In the genomic region with DNA sequence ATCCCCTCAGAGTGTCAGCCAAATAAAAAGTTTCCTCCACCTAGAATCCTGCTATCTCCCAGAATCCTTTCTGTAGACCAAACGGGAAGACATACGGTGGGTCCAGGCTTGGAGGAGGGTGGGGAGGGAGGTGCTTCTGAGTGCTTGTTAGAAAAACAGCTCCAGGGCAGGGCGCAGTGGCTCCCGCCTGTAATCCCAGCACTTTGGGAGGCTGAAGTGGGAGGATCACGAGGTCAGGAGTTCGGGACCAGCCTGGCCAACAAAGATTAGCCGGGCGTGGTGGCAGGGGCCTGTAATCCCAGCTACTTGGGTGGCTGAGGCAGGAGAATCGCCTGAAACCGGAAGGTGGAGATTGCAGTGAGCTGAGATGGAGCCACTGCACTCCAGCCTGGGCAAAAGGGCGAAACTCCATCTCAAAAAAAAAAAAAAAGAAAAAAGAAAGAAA, we compare ENCODE assay signal across 15 cellular contexts. TPM values are rescaled to one million over a fixed set of nuclear protein-coding genes. Genes with fewer than 3 reads are reported as not detected.
DNase-seq lines count a peak whose midpoint lies in the region; ATAC-seq, FAIRE-seq and TF ChIP-seq lines count a peak whose summit lies in the region.
"Not testable (repeated sequence)": the region's sequence is repeated elsewhere in the genome, so short reads cannot be mapped to it uniquely, and the experiment has no call there.
"Had no signal": no experiment of that assay in that cellular context is flagged by ENCODE, and none has a peak within 500 bp of the region (broad histone marks: within the 10 kb centered on the region; RNA-seq: fewer than 3 reads in every experiment).

No MANE protein-coding gene starts in this region.

- not testable (repeated sequence) for H3K27ac Mint-ChIP-seq in CD14-positive monocyte; activated CD4-positive, alpha-beta T cell treated with anti-CD3 and anti-CD28 coated beads, Interleukin-2, amount 10 ng/mL, durations not matched to agents 24 days and 14 days; stimulated activated naive CD8-positive, alpha-beta T cell treated with anti-CD3 and anti-CD28 coated beads, Interleukin-15, Interleukin-2, amounts not matched to agents 100 ng/mL and 50 ng/mL, for 24 hours

- H3K4me1 ChIP-seq in HUES48 (ENCODE audit: control insufficient read depth, insufficient read depth, low read length): peaks cover 13% of the 10 kb centered on the region; the same call in 1 of the 2 replicates
- peaks cover 39% of the 10 kb centered on the region for H3K4me1 ChIP-seq in left ventricle myocardium inferior
- peaks cover 13% of the 10 kb centered on the region for H3K4me1 ChIP-seq in HepG2 (ENCODE audit: insufficient read depth, low read length)
- H3K4me1 ChIP-seq in neuron (ENCODE audit: insufficient read depth, low read length): not testable (repeated sequence)

- H3K4me3 Mint-ChIP-seq in CD14-positive monocyte: peak overlapping the region; percentile 80 to 93
- peak overlapping the region; percentile 74 for H3K4me3 Mint-ChIP-seq in activated CD4-positive, alpha-beta T cell treated with anti-CD3 and anti-CD28 coated beads, Interleukin-2, amount 10 ng/mL, durations not matched to agents 24 days and 14 days
- H3K4me3 Mint-ChIP-seq in stimulated activated naive CD8-positive, alpha-beta T cell treated with anti-CD3 and anti-CD28 coated beads, Interleukin-15, Interleukin-2, amounts not matched to agents 100 ng/mL and 50 ng/mL, for 24 hours: peak overlapping the region; percentile 73

- in situ Hi-C loops in HepG2 (cut with HindIII; ENCODE audit: extremely low pct_ligation_motif_present, low pct_unique_long_range_greater_than_20kb): not testable (repeated sequence)

- not testable (repeated sequence) for TF ChIP-seq POLR2A in HepG2 (IDR thresholded peaks at IDR 0.05; ENCODE audit: insufficient read depth in 1 of 2, low read depth in 2 of 2, low read length in 2 of 2)

- WGBS in HepG2 (ENCODE audit: low lambda C conversion rate): 32% methylated on average over 11 of the region's 11 CpGs

- H3K36me3 Mint-ChIP-seq in CD14-positive monocyte; activated CD4-positive, alpha-beta T cell treated with anti-CD3 and anti-CD28 coated beads, Interleukin-2, amount 10 ng/mL, durations not matched to agents 24 days and 14 days (ENCODE audit: low read depth); stimulated activated naive CD8-positive, alpha-beta T cell treated with anti-CD3 and anti-CD28 coated beads, Interleukin-15, Interleukin-2, amounts not matched to agents 100 ng/mL and 50 ng/mL, for 24 hours (ENCODE audit: low read depth): not testable (repeated sequence)

- H4K20me1 ChIP-seq in HepG2 (ENCODE audit: insufficient read depth, low read length): not testable (repeated sequence)

- H2AFZ ChIP-seq in HepG2 (ENCODE audit: low read length): not testable (repeated sequence)
- peak overlapping the region; percentile 57 for H2AFZ ChIP-seq in neuron (ENCODE audit: low read depth, low read length)

- not testable (repeated sequence) for TF ChIP-seq RAD21 in HepG2 (CRISPR knock-in tag; IDR thresholded peaks at IDR 0.05)

- TF ChIP-seq CTCF in CD14-positive monocyte (IDR thresholded peaks at IDR 0.05); coronary artery (IDR thresholded peaks at IDR 0.05); left ventricle myocardium inferior (IDR thresholded peaks at IDR 0.05; ENCODE audit: borderline replicate concordance); HepG2 (CRISPR knock-in tag; IDR thresholded peaks at IDR 0.05): not testable (repeated sequence)

- peak overlapping the region; percentile 97 for H3K4me2 ChIP-seq in HepG2 (ENCODE audit: low read depth, low read length)

- intact Hi-C loops in CD14-positive monocyte (cut with micrococcal nuclease); activated CD4-positive, alpha-beta T cell treated with anti-CD3 and anti-CD28 coated beads, Interleukin-2, amount 10 ng/mL, durations not matched to agents 24 days and 14 days (cut with micrococcal nuclease); left ventricle myocardium inferior (cut with micrococcal nuclease); HepG2 (cut with micrococcal nuclease; ENCODE audit: unreplicated experiment): not testable (repeated sequence)

- H3K9ac ChIP-seq in HUES48 (ENCODE audit: low read depth, low read length) (peak overlapping the region; percentile 84; the same call in 1 of the 2 replicates), HepG2 (ENCODE audit: insufficient read depth, low read depth, low read length) (peak overlapping the region; percentile 74; the same call in 1 of the 2 replicates)

- H3K9me3 Mint-ChIP-seq in CD14-positive monocyte: peaks cover 0 to 20% (median 9%) of the 10 kb centered on the region in 7 donors
- not testable (repeated sequence) for H3K9me3 Mint-ChIP-seq in activated CD4-positive, alpha-beta T cell treated with anti-CD3 and anti-CD28 coated beads, Interleukin-2, amount 10 ng/mL, durations not matched to agents 24 days and 14 days; stimulated activated naive CD8-positive, alpha-beta T cell treated with anti-CD3 and anti-CD28 coated beads, Interleukin-15, Interleukin-2, amounts not matched to agents 100 ng/mL and 50 ng/mL, for 24 hours

- DNase-seq in CD14-positive monocyte (ENCODE audit: low spot score); activated CD4-positive, alpha-beta T cell treated with anti-CD3 and anti-CD28 coated beads, Interleukin-2, amount 10 ng/mL, durations not matched to agents 24 days and 14 days; coronary artery (ENCODE audit: low spot score); left ventricle myocardium inferior; HepG2 (ENCODE audit: low spot score): not testable (repeated sequence)

- H3K4me1 Mint-ChIP-seq in CD14-positive monocyte: peaks cover 27% of the 10 kb centered on the region
- not testable (repeated sequence) for H3K4me1 Mint-ChIP-seq in activated CD4-positive, alpha-beta T cell treated with anti-CD3 and anti-CD28 coated beads, Interleukin-2, amount 10 ng/mL, durations not matched to agents 24 days and 14 days; stimulated activated naive CD8-positive, alpha-beta T cell treated with anti-CD3 and anti-CD28 coated beads, Interleukin-15, Interleukin-2, amounts not matched to agents 100 ng/mL and 50 ng/mL, for 24 hours (ENCODE audit: low read depth)

- H3K4me3 ChIP-seq in HUES48 (ENCODE audit: low read depth, low read length): peak overlapping the region; percentile 68
- H3K4me3 ChIP-seq in coronary artery: peak overlapping the region; percentile 75
- H3K4me3 ChIP-seq in left ventricle myocardium inferior: peak overlapping the region; percentile 81
- peak overlapping the region; percentile 42 to 76 (median 46) for H3K4me3 ChIP-seq in HepG2 (replicated peaks in 1 of 3; ENCODE audit: insufficient read depth in 1 of 3, low read depth in 2 of 3, low read length in 3 of 3)
- H3K4me3 ChIP-seq in neuron (ENCODE audit: low read length): peak overlapping the region; percentile 50

- H3K9me3 ChIP-seq in HUES48 (ENCODE audit: control insufficient read depth, insufficient read depth, low read length); left ventricle myocardium inferior (replicated peaks); HepG2 (ENCODE audit: low read length); neuron (ENCODE audit: low read length): not testable (repeated sequence)

- ATAC-seq in HepG2: not testable (repeated sequence)

- CTCF ChIA-PET in HepG2 (lab: Yijun Ruan, JAX; ENCODE audit: low intra/inter-chr PET ratio, low total read pairs): not testable (repeated sequence)

- not testable (repeated sequence) for BruUV-seq in HepG2 (replicated peaks; lab: Mats Ljungman, UMichigan)

- H3K27ac ChIP-seq in HUES48 (ENCODE audit: low read depth, low read length): peak overlapping the region; percentile 96
- not testable (repeated sequence) for H3K27ac ChIP-seq in coronary artery
- H3K27ac ChIP-seq in left ventricle myocardium inferior (replicated peaks): peak overlapping the region; percentile 92
- H3K27ac ChIP-seq in HepG2 (ENCODE audit: extremely low read length, insufficient read depth, low read length): peak overlapping the region; percentile 73

- peaks cover 20 to 44% (median 32%) of the 10 kb centered on the region in 3 donors for H3K27me3 Mint-ChIP-seq in CD14-positive monocyte (ENCODE audit: low read depth in 3 of 3)
- H3K27me3 Mint-ChIP-seq in activated CD4-positive, alpha-beta T cell treated with anti-CD3 and anti-CD28 coated beads, Interleukin-2, amount 10 ng/mL, durations not matched to agents 24 days and 14 days: peaks cover 33% of the 10 kb centered on the region
- H3K27me3 Mint-ChIP-seq in stimulated activated naive CD8-positive, alpha-beta T cell treated with anti-CD3 and anti-CD28 coated beads, Interleukin-15, Interleukin-2, amounts not matched to agents 100 ng/mL and 50 ng/mL, for 24 hours: peaks cover 19% of the 10 kb centered on the region

- not testable (repeated sequence) for FAIRE-seq in HepG2 (lab: Jason Lieb, UNC)

- not testable (repeated sequence) for TF ChIP-seq EP300 in HepG2 (IDR thresholded peaks at IDR 0.05; ENCODE audit: low read depth in 2 of 2, low read length in 2 of 2); HepG2 (CRISPR knock-in tag; IDR thresholded peaks at IDR 0.05; ENCODE audit: borderline replicate concordance)

- not testable (repeated sequence) for H3K79me2 ChIP-seq in HepG2 (ENCODE audit: insufficient read depth, low read length)

- POLR2A ChIA-PET in HepG2 (lab: Yijun Ruan, JAX): interaction anchor here (1.0 kb wide), 1 partner anchor 11 kb away, joined by 3 read pairs; no protein-coding TSS in a partner anchor

- H3K27me3 ChIP-seq in HUES48 (ENCODE audit: control insufficient read depth, insufficient read depth, low read length); left ventricle myocardium inferior (ENCODE audit: low read depth); neuron (ENCODE audit: insufficient read depth, low read length): not testable (repeated sequence)
- peaks cover 0 to 24% of the 10 kb centered on the region in 2 experiments; a peak in 4 of 5 replicates for H3K27me3 ChIP-seq in HepG2 (ENCODE audit: control insufficient read depth in 1 of 2, insufficient read depth in 2 of 2, low read length in 2 of 2)

- not testable (repeated sequence) for H3K36me3 ChIP-seq in HUES48 (ENCODE audit: control insufficient read depth, insufficient read depth, low read length); left ventricle myocardium inferior; HepG2 (replicated peaks in 1 of 2; ENCODE audit: control insufficient read depth in 1 of 2, insufficient read depth in 2 of 2, low read length in 2 of 2); neuron (ENCODE audit: insufficient read depth, low read length)

RNA-seq across cellular contexts. Expression of a gene that starts 1.3 kb away (rescaled TPM):
- polyA plus RNA-seq in CD14-positive monocyte: not detected
- not detected in 2 replicates for total RNA-seq in activated CD4-positive, alpha-beta T cell treated with anti-CD3 and anti-CD28 coated beads, Interleukin-2, amount 10 ng/mL, durations not matched to agents 24 days and 14 days
- total RNA-seq in left ventricle myocardium inferior: 1.4 TPM
- total RNA-seq in HepG2 (2016; rRNA removed; fragmentation: Illumina TruSeq; extraction: Trizol): 0.52 and 0.93 TPM in 2 replicates
- total RNA-seq in HepG2 (2016; cell fraction: cytosol; rRNA removed; fragmentation: Illumina TruSeq; extraction: Trizol; ENCODE audit: low read depth): 0.40 and 0.71 TPM in 2 replicates
- 0.94 and 1.6 TPM in 2 replicates for total RNA-seq in HepG2 (2016; cell fraction: insoluble cytoplasmic fraction; rRNA removed; fragmentation: Illumina TruSeq; extraction: Trizol)
- total RNA-seq in HepG2 (2016; cell fraction: membrane; rRNA removed; fragmentation: Illumina TruSeq; extraction: Trizol): 0.49 and 0.83 TPM in 2 replicates
- 0.91 and 2.2 TPM in 2 replicates for total RNA-seq in HepG2 (2016; cell fraction: nucleus; rRNA removed; fragmentation: Illumina TruSeq; extraction: Trizol)
- polyA plus RNA-seq in HepG2 (2011; rRNA removed): 0.48 and 0.55 TPM in 2 replicates
- polyA plus RNA-seq in HepG2 (2011; cell fraction: cytosol; rRNA removed): 0.32 and 0.40 TPM in 2 replicates
- polyA plus RNA-seq in HepG2 (2011; cell fraction: nucleus; rRNA removed): 0.35 and 0.47 TPM in 2 replicates
- polyA plus RNA-seq in HepG2 (2012): 0.62 and 0.65 TPM in 2 replicates
- 0.45 and 0.49 TPM in 2 replicates for polyA plus RNA-seq in HepG2 (2016; cell fraction: cytosol; fragmentation: Illumina TruSeq; extraction: Trizol; ENCODE audit: low read depth)
- 0.36 TPM in 1 of 2 replicates, not detected in the other for polyA plus RNA-seq in HepG2 (2016; cell fraction: insoluble cytoplasmic fraction; fragmentation: Illumina TruSeq; extraction: Trizol; ENCODE audit: low read depth)
- 0.24 and 0.34 TPM in 2 replicates for polyA plus RNA-seq in HepG2 (2016; cell fraction: membrane; fragmentation: Illumina TruSeq; extraction: Trizol; ENCODE audit: low read depth)
- polyA plus RNA-seq in HepG2 (2016; cell fraction: nucleus; fragmentation: Illumina TruSeq; extraction: Trizol; ENCODE audit: insufficient read depth, low read depth): 0.65 and 2.1 TPM in 2 replicates
- polyA minus RNA-seq in HepG2 (2011; rRNA and poly(A)+ RNA removed; ENCODE audit: low replicate concordance): 0.30 TPM in 1 of 2 replicates, not detected in the other
- polyA minus RNA-seq in HepG2 (2011; cell fraction: cytosol; rRNA and poly(A)+ RNA removed): not detected in 2 replicates
- polyA minus RNA-seq in HepG2 (2011; cell fraction: nucleus; rRNA and poly(A)+ RNA removed): not detected in 2 replicates
- total RNA-seq: A673, endothelial cell of umbilical vein, mesenteric fat pad, RPMI7951 had no signal
- polyA plus RNA-seq: endothelial cell of umbilical vein had no signal

RNA-seq across cellular contexts. Expression of a gene that starts 1.8 kb away (rescaled TPM):
- polyA plus RNA-seq in CD14-positive monocyte (not detected), HepG2 (2011; rRNA removed) (not detected in 2 replicates)
- not detected in 2 replicates for total RNA-seq in activated CD4-positive, alpha-beta T cell treated with anti-CD3 and anti-CD28 coated beads, Interleukin-2, amount 10 ng/mL, durations not matched to agents 24 days and 14 days
- total RNA-seq in left ventricle myocardium inferior (0.58 TPM), HepG2 (2016; rRNA removed; fragmentation: Illumina TruSeq; extraction: Trizol) (not detected in 2 replicates)
- not detected in 2 replicates for total RNA-seq in HepG2 (2016; cell fraction: cytosol; rRNA removed; fragmentation: Illumina TruSeq; extraction: Trizol; ENCODE audit: low read depth)
- not detected in 2 replicates for total RNA-seq in HepG2 (2016; cell fraction: insoluble cytoplasmic fraction; rRNA removed; fragmentation: Illumina TruSeq; extraction: Trizol)
- total RNA-seq in HepG2 (2016; cell fraction: membrane; rRNA removed; fragmentation: Illumina TruSeq; extraction: Trizol): not detected in 2 replicates
- total RNA-seq in HepG2 (2016; cell fraction: nucleus; rRNA removed; fragmentation: Illumina TruSeq; extraction: Trizol): not detected in 2 replicates
- not detected in 2 replicates for polyA plus RNA-seq in HepG2 (2011; cell fraction: cytosol; rRNA removed)
- not detected in 2 replicates for polyA plus RNA-seq in HepG2 (2011; cell fraction: nucleus; rRNA removed)
- not detected in 2 replicates for polyA plus RNA-seq in HepG2 (2012)
- not detected in 2 replicates for polyA plus RNA-seq in HepG2 (2016; cell fraction: cytosol; fragmentation: Illumina TruSeq; extraction: Trizol; ENCODE audit: low read depth)
- not detected in 2 replicates for polyA plus RNA-seq in HepG2 (2016; cell fraction: insoluble cytoplasmic fraction; fragmentation: Illumina TruSeq; extraction: Trizol; ENCODE audit: low read depth)
- polyA plus RNA-seq in HepG2 (2016; cell fraction: membrane; fragmentation: Illumina TruSeq; extraction: Trizol; ENCODE audit: low read depth): not detected in 2 replicates
- not detected in 2 replicates for polyA plus RNA-seq in HepG2 (2016; cell fraction: nucleus; fragmentation: Illumina TruSeq; extraction: Trizol; ENCODE audit: insufficient read depth, low read depth)
- polyA minus RNA-seq in HepG2 (2011; rRNA and poly(A)+ RNA removed; ENCODE audit: low replicate concordance): not detected in 2 replicates
- not detected in 2 replicates for polyA minus RNA-seq in HepG2 (2011; cell fraction: cytosol; rRNA and poly(A)+ RNA removed)
- not detected in 2 replicates for polyA minus RNA-seq in HepG2 (2011; cell fraction: nucleus; rRNA and poly(A)+ RNA removed)
- total RNA-seq: A673; activated CD4-positive, alpha-beta T cell treated with anti-CD3 and anti-CD28 coated beads for 36 hours; endothelial cell of umbilical vein; gastroesophageal sphincter; mesenteric fat pad; pancreas; RPMI7951 had no signal
- polyA plus RNA-seq: endothelial cell of umbilical vein, pancreas had no signal

RNA-seq across cellular contexts. Expression of a gene that starts 28.1 kb away (rescaled TPM):
- not detected for polyA plus RNA-seq in CD14-positive monocyte
- total RNA-seq in activated CD4-positive, alpha-beta T cell treated with anti-CD3 and anti-CD28 coated beads, Interleukin-2, amount 10 ng/mL, durations not matched to agents 24 days and 14 days: 2.0 and 2.7 TPM in 2 replicates
- 1.0 TPM for total RNA-seq in left ventricle myocardium inferior
- total RNA-seq in HepG2 (2016; rRNA removed; fragmentation: Illumina TruSeq; extraction: Trizol): 0.27 and 0.71 TPM in 2 replicates
- 0.30 and 0.44 TPM in 2 replicates for total RNA-seq in HepG2 (2016; cell fraction: cytosol; rRNA removed; fragmentation: Illumina TruSeq; extraction: Trizol; ENCODE audit: low read depth)
- 0.16 and 0.50 TPM in 2 replicates for total RNA-seq in HepG2 (2016; cell fraction: insoluble cytoplasmic fraction; rRNA removed; fragmentation: Illumina TruSeq; extraction: Trizol)
- 0.34 and 0.68 TPM in 2 replicates for total RNA-seq in HepG2 (2016; cell fraction: membrane; rRNA removed; fragmentation: Illumina TruSeq; extraction: Trizol)
- 1.5 TPM in 2 replicates for total RNA-seq in HepG2 (2016; cell fraction: nucleus; rRNA removed; fragmentation: Illumina TruSeq; extraction: Trizol)
- 0.44 and 0.53 TPM in 2 replicates for polyA plus RNA-seq in HepG2 (2011; rRNA removed)
- polyA plus RNA-seq in HepG2 (2011; cell fraction: cytosol; rRNA removed): 0.19 and 0.27 TPM in 2 replicates
- polyA plus RNA-seq in HepG2 (2011; cell fraction: nucleus; rRNA removed): 2.7 and 3.7 TPM in 2 replicates
- polyA plus RNA-seq in HepG2 (2012): 0.17 and 0.55 TPM in 2 replicates
- polyA plus RNA-seq in HepG2 (2016; cell fraction: cytosol; fragmentation: Illumina TruSeq; extraction: Trizol; ENCODE audit: low read depth): 0.38 and 0.52 TPM in 2 replicates
- 0.15 TPM in 1 of 2 replicates, not detected in the other for polyA plus RNA-seq in HepG2 (2016; cell fraction: insoluble cytoplasmic fraction; fragmentation: Illumina TruSeq; extraction: Trizol; ENCODE audit: low read depth)
- 0.33 and 0.40 TPM in 2 replicates for polyA plus RNA-seq in HepG2 (2016; cell fraction: membrane; fragmentation: Illumina TruSeq; extraction: Trizol; ENCODE audit: low read depth)
- polyA plus RNA-seq in HepG2 (2016; cell fraction: nucleus; fragmentation: Illumina TruSeq; extraction: Trizol; ENCODE audit: insufficient read depth, low read depth): 1.9 and 2.6 TPM in 2 replicates
- 2.7 and 7.7 TPM in 2 replicates for polyA minus RNA-seq in HepG2 (2011; rRNA and poly(A)+ RNA removed; ENCODE audit: low replicate concordance)
- polyA minus RNA-seq in HepG2 (2011; cell fraction: cytosol; rRNA and poly(A)+ RNA removed): not detected in 2 replicates
- polyA minus RNA-seq in HepG2 (2011; cell fraction: nucleus; rRNA and poly(A)+ RNA removed): 1.9 and 3.6 TPM in 2 replicates
